Comparison of ENCODE assay signal across 8 cellular contexts in genomic region chr12:6770600-6770999, GRCh38. TPM values are rescaled to one million over a fixed set of nuclear protein-coding genes. Genes with fewer than 3 reads are reported as not detected.
DNase-seq lines count a peak whose midpoint lies in the region; ATAC-seq and TF ChIP-seq lines count a peak whose summit lies in the region.
"Had no signal": no experiment of that assay in that cellular context is flagged by ENCODE, and none has a peak within 500 bp of the region (broad histone marks: within the 10 kb centered on the region; RNA-seq: fewer than 3 reads in every experiment).

No MANE protein-coding gene starts in this region.

- peaks cover 8% of the 10 kb centered on the region for H3K79me1 ChIP-seq in neuronal stem cell (ENCODE audit: low read depth, low read length)

- TF ChIP-seq RAD21 in SK-N-SH (IDR thresholded peaks at IDR 0.05; ENCODE audit: low read length) = no peak

- H3K4me3 ChIP-seq in SK-N-SH (ENCODE audit: low read depth in 2 of 2, low read length in 1 of 2) = peak overlapping the region in 1 of 2 experiments; percentile 0; a peak in 1 of 4 replicates
- no peak overlapping the region for H3K4me3 ChIP-seq in neuronal stem cell (ENCODE audit: low read length in 2 of 2)

- H3K27ac Mint-ChIP-seq in activated T-helper 2 cell treated with anti-CD3 and anti-CD28 coated beads, Interferon-gamma antibody, Interleukin-2, Interleukin-4, amounts not matched to agents 10 μg/mL and 5 μg/mL and 100 μg/mL, durations not matched to agents 14 hours and 24 hours and 36 hours = peak overlapping the region; percentile 90
- no peak overlapping the region for H3K27ac Mint-ChIP-seq in type B pancreatic cell

- ATAC-seq in SK-N-SH treated with all-trans-retinoic acid at 6 μM for 48 hours = no peak
- no peak for ATAC-seq in HG02870 (IDR thresholded peaks at IDR 0.05; ENCODE audit: unreplicated experiment)

- H3K79me2 ChIP-seq in SK-N-SH (ENCODE audit: insufficient read depth) = peaks cover 37% of the 10 kb centered on the region

- no peak overlapping the region for H4K8ac ChIP-seq in neuronal stem cell (ENCODE audit: low read depth, low read length)

- H3K9ac ChIP-seq in SK-N-SH = no peak overlapping the region
- peak overlapping the region; percentile 31 for H3K9ac ChIP-seq in neuronal stem cell (ENCODE audit: low read depth, low read length, poor library complexity)

- peaks cover 12 to 33% of the 10 kb centered on the region in 2 experiments; a peak in 3 of 4 replicates for H3K4me1 ChIP-seq in SK-N-SH (ENCODE audit: control insufficient read depth in 1 of 2, insufficient read depth in 2 of 2, low read depth in 1 of 2, low read length in 1 of 2)
- H3K4me1 ChIP-seq in neuronal stem cell (ENCODE audit: control insufficient read depth in 2 of 2, insufficient read depth in 1 of 2, low read depth in 1 of 2, low read length in 2 of 2) = peaks cover 29 to 40% of the 10 kb centered on the region in 2 donors

- H3K36me3 ChIP-seq in SK-N-SH (replicated peaks in 1 of 2; ENCODE audit: control insufficient read depth in 1 of 2, insufficient read depth in 2 of 2, low read length in 1 of 2) = peaks cover 20 to 21% of the 10 kb centered on the region in 2 experiments
- H3K36me3 ChIP-seq in neuronal stem cell (replicated peaks in 1 of 2; ENCODE audit: control insufficient read depth in 2 of 2, insufficient read depth in 2 of 2, low read length in 2 of 2) = peaks cover 37 to 59% of the 10 kb centered on the region in 2 donors

- H2AK5ac ChIP-seq in neuronal stem cell (ENCODE audit: low read depth, low read length) = peak overlapping the region; percentile 65

- WGBS in SK-N-SH (ENCODE audit: low lambda C conversion rate) = 93% methylated on average over 10 of the region's 10 CpGs
- WGBS in neuronal stem cell (ENCODE audit: extremely low coverage in 2 of 2, insufficient read length in 2 of 2, insufficient replicate concordance in 1 of 2), 2 donors = no CpG with 5 or more reads among the region's 10 CpGs

- peaks cover 64% of the 10 kb centered on the region for H3K36me3 Mint-ChIP-seq in activated T-helper 2 cell treated with anti-CD3 and anti-CD28 coated beads, Interferon-gamma antibody, Interleukin-2, Interleukin-4, amounts not matched to agents 10 μg/mL and 5 μg/mL and 100 μg/mL, durations not matched to agents 14 hours and 24 hours and 36 hours (ENCODE audit: low read depth)
- H3K36me3 Mint-ChIP-seq in type B pancreatic cell = peaks cover 19% of the 10 kb centered on the region

- no peak for DNase-seq in SK-N-SH
- DNase-seq in activated T-helper 2 cell treated with anti-CD3 and anti-CD28 coated beads, Interferon-gamma antibody, Interleukin-2, Interleukin-4, amounts not matched to agents 10 μg/mL and 5 μg/mL and 100 μg/mL, durations not matched to agents 14 hours and 24 hours and 36 hours (ENCODE audit: low spot score) = no peak
- no peak for DNase-seq in neuronal stem cell (ENCODE audit: low spot score)
- DNase-seq in type B pancreatic cell (ENCODE audit: extremely low spot score, unreplicated experiment) = no peak
- DNase-seq: 8988T; activated naive CD4-positive, alpha-beta T cell treated with anti-CD3 and anti-CD28 coated beads, Interleukin-2, amount 50 U/mL, for 16 hours had no signal

- peaks cover 12% of the 10 kb centered on the region for H3F3A ChIP-seq in SK-N-SH (replicated peaks; ENCODE audit: insufficient read depth)

- H3K4ac ChIP-seq in neuronal stem cell (ENCODE audit: low read length) = no peak overlapping the region

- no peaks in the 10 kb centered on the region for H3K9me2 ChIP-seq in SK-N-SH

- no peak for TF ChIP-seq CTCF in SK-N-SH (IDR thresholded peaks at IDR 0.05)
- no peak for TF ChIP-seq CTCF in type B pancreatic cell (conservative IDR thresholded peaks at IDR 0.05)

- no peaks in the 10 kb centered on the region for H3K27me3 Mint-ChIP-seq in activated T-helper 2 cell treated with anti-CD3 and anti-CD28 coated beads, Interferon-gamma antibody, Interleukin-2, Interleukin-4, amounts not matched to agents 10 μg/mL and 5 μg/mL and 100 μg/mL, durations not matched to agents 14 hours and 24 hours and 36 hours (ENCODE audit: low read depth)
- peaks cover 48% of the 10 kb centered on the region for H3K27me3 Mint-ChIP-seq in type B pancreatic cell

- POLR2A ChIA-PET in SK-N-SH (lab: Yijun Ruan, JAX) = interaction anchor here (1.6 kb wide), 1 partner anchor 18 kb away, joined by 9 read pairs; the partner anchor contains the start of gene MLF2

- H2AFZ ChIP-seq in SK-N-SH (ENCODE audit: low read depth) (no peak overlapping the region), neuronal stem cell (ENCODE audit: low read length) (no peak overlapping the region)

- CTCF ChIA-PET in SK-N-SH (lab: Yijun Ruan, JAX) = interaction anchor here (2.1 to 15.2 kb wide), 3 partner anchors 8 to 55 kb away, joined by 10 to 343 read pairs (median 91); partner anchors contain the start of gene MLF2

- peaks cover 40% of the 10 kb centered on the region for H4K20me1 ChIP-seq in SK-N-SH (ENCODE audit: insufficient read depth)

- H3K9me3 Mint-ChIP-seq in activated T-helper 2 cell treated with anti-CD3 and anti-CD28 coated beads, Interferon-gamma antibody, Interleukin-2, Interleukin-4, amounts not matched to agents 10 μg/mL and 5 μg/mL and 100 μg/mL, durations not matched to agents 14 hours and 24 hours and 36 hours = no peaks in the 10 kb centered on the region
- H3K9me3 Mint-ChIP-seq in type B pancreatic cell = no peaks in the 10 kb centered on the region

- no peak overlapping the region for H2BK12ac ChIP-seq in neuronal stem cell (ENCODE audit: low read length)

- intact Hi-C loops in activated T-helper 2 cell treated with anti-CD3 and anti-CD28 coated beads, Interferon-gamma antibody, Interleukin-2, Interleukin-4, amounts not matched to agents 10 μg/mL and 5 μg/mL and 100 μg/mL, durations not matched to agents 14 hours and 24 hours and 36 hours (cut with micrococcal nuclease) = loop anchor here (5.0 kb wide), 1 partner anchor 48 kb away; the partner anchor contains the start of gene COPS7A

- H3K27ac ChIP-seq in SK-N-SH (ENCODE audit: low read depth in 2 of 2, low read length in 1 of 2) = peak overlapping the region; percentile 21 to 56; a peak in 2 of 4 replicates
- H3K27ac ChIP-seq in neuronal stem cell (replicated peaks; ENCODE audit: low read length) = peak overlapping the region; percentile 66

- H2BK15ac ChIP-seq in neuronal stem cell (ENCODE audit: low read length) = no peak overlapping the region

- H3K4me2 ChIP-seq in SK-N-SH (no peak overlapping the region), neuronal stem cell (ENCODE audit: insufficient read depth, low read length, poor library complexity, severe bottlenecking) (no peak overlapping the region)

- TF ChIP-seq EP300 in SK-N-SH (IDR thresholded peaks at IDR 0.05; ENCODE audit: borderline replicate concordance in 1 of 2, low read depth in 1 of 2, low read length in 1 of 2) = no peak

- no peak overlapping the region for H3K18ac ChIP-seq in neuronal stem cell (ENCODE audit: low read length)

- no peak overlapping the region for H4K91ac ChIP-seq in neuronal stem cell (ENCODE audit: low read depth, low read length, poor library complexity)

- H2BK5ac ChIP-seq in neuronal stem cell (ENCODE audit: low read length) = no peak overlapping the region

- no peak overlapping the region for H3K14ac ChIP-seq in neuronal stem cell (ENCODE audit: low read length)

- peak overlapping the region; percentile 41 for H3K4me3 Mint-ChIP-seq in activated T-helper 2 cell treated with anti-CD3 and anti-CD28 coated beads, Interferon-gamma antibody, Interleukin-2, Interleukin-4, amounts not matched to agents 10 μg/mL and 5 μg/mL and 100 μg/mL, durations not matched to agents 14 hours and 24 hours and 36 hours (ENCODE audit: low read depth)
- H3K4me3 Mint-ChIP-seq in type B pancreatic cell = no peak overlapping the region

- H3K4me1 Mint-ChIP-seq in activated T-helper 2 cell treated with anti-CD3 and anti-CD28 coated beads, Interferon-gamma antibody, Interleukin-2, Interleukin-4, amounts not matched to agents 10 μg/mL and 5 μg/mL and 100 μg/mL, durations not matched to agents 14 hours and 24 hours and 36 hours (ENCODE audit: low read depth) = peaks cover 55% of the 10 kb centered on the region
- peaks cover 30% of the 10 kb centered on the region for H3K4me1 Mint-ChIP-seq in type B pancreatic cell (ENCODE audit: unreplicated experiment)

- no peaks in the 10 kb centered on the region for H3K27me3 ChIP-seq in SK-N-SH (ENCODE audit: insufficient read depth)
- peaks cover 0 to 2% (median 0%) of the 10 kb centered on the region in 3 experiments for H3K27me3 ChIP-seq in neuronal stem cell (ENCODE audit: control insufficient read depth in 3 of 3, insufficient read depth in 3 of 3, low read depth in 1 of 3, low read length in 3 of 3)

- peak overlapping the region; percentile 47 for H3K23ac ChIP-seq in neuronal stem cell (ENCODE audit: low read depth, low read length, poor library complexity)

- H3K9me3 ChIP-seq in SK-N-SH (no peaks in the 10 kb centered on the region), neuronal stem cell (replicated peaks in 1 of 2; ENCODE audit: control insufficient read depth in 2 of 2, insufficient read depth in 1 of 2, low read depth in 1 of 2, low read length in 2 of 2) (peaks cover 0 to 4% of the 10 kb centered on the region in 2 donors)

- H2BK120ac ChIP-seq in neuronal stem cell (ENCODE audit: low read depth, low read length) = no peak overlapping the region

RNA-seq across cellular contexts. Expression of gene LAG3, which starts 1.7 kb away (rescaled TPM):
- 0.72 and 1.1 TPM in 2 replicates for polyA plus RNA-seq in SK-N-SH (2012; rRNA removed)
- polyA plus RNA-seq in SK-N-SH (2012; cell fraction: cytosol; rRNA removed) = 0.14 and 0.21 TPM in 2 replicates
- polyA plus RNA-seq in SK-N-SH (2012; cell fraction: nucleus; rRNA removed) = 7.2 and 9.8 TPM in 2 replicates
- 215 and 223 TPM in 2 replicates for total RNA-seq in activated T-helper 2 cell treated with anti-CD3 and anti-CD28 coated beads, Interferon-gamma antibody, Interleukin-2, Interleukin-4, amounts not matched to agents 10 μg/mL and 5 μg/mL and 100 μg/mL, durations not matched to agents 14 hours and 24 hours and 36 hours
- 4.6 TPM for polyA plus RNA-seq in neuronal stem cell (2013, experiment 1 of 2)
- polyA plus RNA-seq in neuronal stem cell (2013, experiment 2 of 2) = 4.9 TPM
- total RNA-seq in type B pancreatic cell (ENCODE audit: low replicate concordance) = 0.52 and 2.6 TPM in 2 replicates

RNA-seq across cellular contexts. Expression of gene PTMS, which starts 4.4 kb away (rescaled TPM):
- polyA plus RNA-seq in SK-N-SH (2012; rRNA removed) = 391 and 661 TPM in 2 replicates
- polyA plus RNA-seq in SK-N-SH (2012; cell fraction: cytosol; rRNA removed) = 526 and 613 TPM in 2 replicates
- polyA plus RNA-seq in SK-N-SH (2012; cell fraction: nucleus; rRNA removed) = 247 and 291 TPM in 2 replicates
- 235 and 262 TPM in 2 replicates for total RNA-seq in activated T-helper 2 cell treated with anti-CD3 and anti-CD28 coated beads, Interferon-gamma antibody, Interleukin-2, Interleukin-4, amounts not matched to agents 10 μg/mL and 5 μg/mL and 100 μg/mL, durations not matched to agents 14 hours and 24 hours and 36 hours
- 2,422 TPM for polyA plus RNA-seq in neuronal stem cell (2013, experiment 1 of 2)
- polyA plus RNA-seq in neuronal stem cell (2013, experiment 2 of 2) = 2,254 TPM
- total RNA-seq in type B pancreatic cell (ENCODE audit: low replicate concordance) = 191 and 395 TPM in 2 replicates

RNA-seq across cellular contexts. Expression of gene MLF2, which starts 17.7 kb away (rescaled TPM):
- 535 and 624 TPM in 2 replicates for polyA plus RNA-seq in SK-N-SH (2012; rRNA removed)
- 310 and 447 TPM in 2 replicates for polyA plus RNA-seq in SK-N-SH (2012; cell fraction: cytosol; rRNA removed)
- polyA plus RNA-seq in SK-N-SH (2012; cell fraction: nucleus; rRNA removed) = 217 and 351 TPM in 2 replicates
- 162 and 172 TPM in 2 replicates for total RNA-seq in activated T-helper 2 cell treated with anti-CD3 and anti-CD28 coated beads, Interferon-gamma antibody, Interleukin-2, Interleukin-4, amounts not matched to agents 10 μg/mL and 5 μg/mL and 100 μg/mL, durations not matched to agents 14 hours and 24 hours and 36 hours
- 158 TPM for polyA plus RNA-seq in neuronal stem cell (2013, experiment 1 of 2)
- 152 TPM for polyA plus RNA-seq in neuronal stem cell (2013, experiment 2 of 2)
- 187 and 371 TPM in 2 replicates for total RNA-seq in type B pancreatic cell (ENCODE audit: low replicate concordance)

RNA-seq across cellular contexts. Expression of gene CD4, which starts 18.7 kb away (rescaled TPM):
- polyA plus RNA-seq in SK-N-SH (2012; rRNA removed) = 0.02 TPM in 1 of 2 replicates, not detected in the other
- polyA plus RNA-seq in SK-N-SH (2012; cell fraction: cytosol; rRNA removed) = 0.01 TPM in 2 replicates
- not detected in 2 replicates for polyA plus RNA-seq in SK-N-SH (2012; cell fraction: nucleus; rRNA removed)
- 354 and 368 TPM in 2 replicates for total RNA-seq in activated T-helper 2 cell treated with anti-CD3 and anti-CD28 coated beads, Interferon-gamma antibody, Interleukin-2, Interleukin-4, amounts not matched to agents 10 μg/mL and 5 μg/mL and 100 μg/mL, durations not matched to agents 14 hours and 24 hours and 36 hours
- 3.9 TPM for polyA plus RNA-seq in neuronal stem cell (2013, experiment 1 of 2)
- polyA plus RNA-seq in neuronal stem cell (2013, experiment 2 of 2) = 3.8 TPM
- total RNA-seq in type B pancreatic cell (ENCODE audit: low replicate concordance) = 0.64 and 0.65 TPM in 2 replicates

RNA-seq across cellular contexts. Expression of gene COPS7A, which starts 46.8 kb away (rescaled TPM):
- 191 and 231 TPM in 2 replicates for polyA plus RNA-seq in SK-N-SH (2012; rRNA removed)
- polyA plus RNA-seq in SK-N-SH (2012; cell fraction: cytosol; rRNA removed) = 134 and 163 TPM in 2 replicates
- polyA plus RNA-seq in SK-N-SH (2012; cell fraction: nucleus; rRNA removed) = 340 and 362 TPM in 2 replicates
- 33.0 and 35.6 TPM in 2 replicates for total RNA-seq in activated T-helper 2 cell treated with anti-CD3 and anti-CD28 coated beads, Interferon-gamma antibody, Interleukin-2, Interleukin-4, amounts not matched to agents 10 μg/mL and 5 μg/mL and 100 μg/mL, durations not matched to agents 14 hours and 24 hours and 36 hours
- 24.4 TPM for polyA plus RNA-seq in neuronal stem cell (2013, experiment 1 of 2)
- 23.7 TPM for polyA plus RNA-seq in neuronal stem cell (2013, experiment 2 of 2)
- total RNA-seq in type B pancreatic cell (ENCODE audit: low replicate concordance) = 35.4 and 94.5 TPM in 2 replicates

Comparison
In these comparisons a context has a peak if more than half of its experiments do, and no peak if none do; other contexts are left out.
1. RNA of gene LAG3, which starts 1.7 kb away (total RNA-seq): 215 to 223 TPM in activated T-helper 2 cell treated with anti-CD3 and anti-CD28 coated beads, Interferon-gamma antibody, Interleukin-2, Interleukin-4, amounts not matched to agents 10 μg/mL and 5 μg/mL and 100 μg/mL, durations not matched to agents 14 hours and 24 hours and 36 hours; 0.52 to 2.6 TPM in type B pancreatic cell; every median in the first group is over 10 times any median in the second.